Comparison of ENCODE assay signal across 28 cellular contexts in genomic region chr4:136763844-136764446, GRCh38.
"Had no signal": no experiment of that assay in that cellular context is flagged by ENCODE, and none has a peak within 500 bp of the region (broad histone marks: within the 10 kb centered on the region; RNA-seq: fewer than 3 reads in every experiment).

No MANE protein-coding gene starts in this region.

- FAIRE-seq: islet of Langerhans, pancreas, small intestine, TTC549 had no signal

- H3K27me3 ChIP-seq: esophagus muscularis mucosa, left lung, pancreas, tibial nerve had no signal

- H3K4me1 Mint-ChIP-seq: activated CD4-positive, alpha-beta memory T cell treated with anti-CD3 and anti-CD28 coated beads, Interleukin-2, amount 10 ng/mL, durations not matched to agents 7 days and 5 days; activated CD4-positive, alpha-beta T cell treated with anti-CD3 and anti-CD28 coated beads, Interleukin-2, amount 10 ng/mL, durations not matched to agents 24 days and 14 days; activated naive CD4-positive, alpha-beta T cell treated with anti-CD3 and anti-CD28 coated beads, Interleukin-2, amount 10 ng/mL, durations not matched to agents 7 days and 5 days; nephron had no signal

- H3K4me1 ChIP-seq: left lung, pancreas, prostate gland, tibial nerve had no signal

- H3K4me3 ChIP-seq: esophagus muscularis mucosa, left lung, lung, pancreas, prostate gland, tibial nerve had no signal

- H3K9me3 ChIP-seq: esophagus muscularis mucosa, left lung, pancreas, prostate gland, tibial nerve had no signal

- H3K4me3 Mint-ChIP-seq: activated CD4-positive, alpha-beta memory T cell treated with anti-CD3 and anti-CD28 coated beads, Interleukin-2, amount 10 ng/mL, durations not matched to agents 7 days and 5 days; activated CD4-positive, alpha-beta T cell treated with anti-CD3 and anti-CD28 coated beads, Interleukin-2, amount 10 ng/mL, durations not matched to agents 24 days and 14 days; activated naive CD4-positive, alpha-beta T cell treated with anti-CD3 and anti-CD28 coated beads, Interleukin-2, amount 10 ng/mL, durations not matched to agents 7 days and 5 days; activated T-cell treated with anti-CD3 and anti-CD28 coated beads, Interleukin-2, amount 50 U/mL, for 24 hours; dendritic cell treated with granulocyte-macrophage colony-stimulating factor and Interleukin-4, amounts not matched to agents 40 ng/mL and 50 ng/mL, for 4 days; endodermal cell; nephron had no signal

- DNase-seq: activated CD4-positive, alpha-beta memory T cell treated with anti-CD3 and anti-CD28 coated beads, Interleukin-2, amount 10 ng/mL, durations not matched to agents 7 days and 5 days; activated CD4-positive, alpha-beta T cell treated with anti-CD3 and anti-CD28 coated beads, Interleukin-2, amount 10 ng/mL, durations not matched to agents 24 days and 14 days; activated CD8-positive, alpha-beta memory T cell treated with anti-CD3 and anti-CD28 coated beads, Interleukin-2, amount 50 U/mL, for 48 hours; activated gamma-delta T cell; activated naive CD4-positive, alpha-beta T cell treated with anti-CD3 and anti-CD28 coated beads, Interleukin-2, amount 10 ng/mL, durations not matched to agents 7 days and 5 days; activated T-cell treated with anti-CD3 and anti-CD28 coated beads, Interleukin-2, amount 50 U/mL, for 24 hours; amniotic stem cell; central memory CD4-positive, alpha-beta T cell; endodermal cell; left lung; pancreas; retina; small intestine; stimulated activated CD4-positive, alpha-beta T cell treated with anti-CD3 and anti-CD28 coated beads, Interleukin-15, amount 100 ng/mL, for 24 hours; stimulated activated CD4-positive, alpha-beta T cell treated with anti-CD3 and anti-CD28 coated beads, Interleukin-2, amount 100 ng/mL, for 24 hours; stimulated activated naive CD4-positive, alpha-beta T cell treated with Interleukin-2 at 50 U/mL for 16 hours; T-helper 1 cell had no signal

- ATAC-seq: activated CD4-positive, CD25-positive, alpha-beta regulatory T cell treated with anti-CD3 and anti-CD28 coated beads, Interleukin-2, amount 50 U/mL, for 24 hours; left lung; pancreas; sciatic nerve had no signal

- H3K36me3 ChIP-seq: esophagus muscularis mucosa, left lung, pancreas, prostate gland, tibial nerve had no signal

- H3K27me3 Mint-ChIP-seq: activated CD4-positive, alpha-beta memory T cell treated with anti-CD3 and anti-CD28 coated beads, Interleukin-2, amount 10 ng/mL, durations not matched to agents 7 days and 5 days; activated CD4-positive, alpha-beta T cell treated with anti-CD3 and anti-CD28 coated beads, Interleukin-2, amount 10 ng/mL, durations not matched to agents 24 days and 14 days; activated naive CD4-positive, alpha-beta T cell treated with anti-CD3 and anti-CD28 coated beads, Interleukin-2, amount 10 ng/mL, durations not matched to agents 7 days and 5 days; activated T-cell treated with anti-CD3 and anti-CD28 coated beads, Interleukin-2, amount 50 U/mL, for 24 hours; dendritic cell treated with granulocyte-macrophage colony-stimulating factor and Interleukin-4, amounts not matched to agents 40 ng/mL and 50 ng/mL, for 4 days had no signal

- H3K27ac ChIP-seq: esophagus muscularis mucosa, left lung, pancreas, prostate gland, tibial nerve, VCaP had no signal

- H3K27ac Mint-ChIP-seq: activated CD4-positive, alpha-beta memory T cell treated with anti-CD3 and anti-CD28 coated beads, Interleukin-2, amount 10 ng/mL, durations not matched to agents 7 days and 5 days; activated CD4-positive, alpha-beta T cell treated with anti-CD3 and anti-CD28 coated beads, Interleukin-2, amount 10 ng/mL, durations not matched to agents 24 days and 14 days; activated naive CD4-positive, alpha-beta T cell treated with anti-CD3 and anti-CD28 coated beads, Interleukin-2, amount 10 ng/mL, durations not matched to agents 7 days and 5 days; activated T-cell treated with anti-CD3 and anti-CD28 coated beads, Interleukin-2, amount 50 U/mL, for 24 hours; dendritic cell treated with granulocyte-macrophage colony-stimulating factor and Interleukin-4, amounts not matched to agents 40 ng/mL and 50 ng/mL, for 4 days; endodermal cell; nephron had no signal

- H3K36me3 Mint-ChIP-seq: activated naive CD4-positive, alpha-beta T cell treated with anti-CD3 and anti-CD28 coated beads, Interleukin-2, amount 10 ng/mL, durations not matched to agents 7 days and 5 days had no signal

- H3K9me3 Mint-ChIP-seq: activated CD4-positive, alpha-beta memory T cell treated with anti-CD3 and anti-CD28 coated beads, Interleukin-2, amount 10 ng/mL, durations not matched to agents 7 days and 5 days; activated CD4-positive, alpha-beta T cell treated with anti-CD3 and anti-CD28 coated beads, Interleukin-2, amount 10 ng/mL, durations not matched to agents 24 days and 14 days; activated naive CD4-positive, alpha-beta T cell treated with anti-CD3 and anti-CD28 coated beads, Interleukin-2, amount 10 ng/mL, durations not matched to agents 7 days and 5 days; dendritic cell treated with granulocyte-macrophage colony-stimulating factor and Interleukin-4, amounts not matched to agents 40 ng/mL and 50 ng/mL, for 4 days had no signal
